8 cellular contexts compared by ENCODE assay signal in genomic region chr2:48114256-48114655, GRCh38.
DNase-seq lines count a peak whose midpoint lies in the region; ATAC-seq and TF ChIP-seq lines count a peak whose summit lies in the region.

No MANE protein-coding gene starts in this region.

- H3K4me3 ChIP-seq in neutrophil (ENCODE audit: low read depth in 1 of 2, low read length in 1 of 2) (no peak overlapping the region), heart right ventricle (no peak overlapping the region)

- H3K4me1 ChIP-seq in neutrophil (ENCODE audit: control insufficient read depth in 1 of 2, insufficient read depth in 1 of 2, low read depth in 1 of 2, low read length in 1 of 2) (peaks cover 40 to 48% of the 10 kb centered on the region in 2 experiments), heart right ventricle (peaks cover 0 to 37% (median 7%) of the 10 kb centered on the region in 9 donors)

- H3K27ac ChIP-seq in neutrophil, result peak overlapping the region; percentile 88
- peak overlapping the region in 1 of 10 donors; percentile 91 for H3K27ac ChIP-seq in heart right ventricle

- H3K27me3 ChIP-seq in neutrophil (no peaks in the 10 kb centered on the region), heart right ventricle (no peaks in the 10 kb centered on the region)

- no peaks in the 10 kb centered on the region for H3K9me3 ChIP-seq in neutrophil
- no peaks in the 10 kb centered on the region for H3K9me3 ChIP-seq in heart right ventricle

- DNase-seq in NCI-H748 (lab: John Stamatoyannopoulos, UW; ENCODE audit: unreplicated experiment) (peak; percentile 15), NCI-H748 treated with DMSO at 0.1 percent for 48 hours (lab: John Stamatoyannopoulos, UW) (no peak), D341Med (ENCODE audit: low spot score) (no peak), heart right ventricle (no peak), DMS 273 treated with DMSO at 0.1 percent for 48 hours (lab: John Stamatoyannopoulos, UW) (no peak)
- peak; percentile 60 to 70 for DNase-seq in activated T-cell treated with anti-CD3 and anti-CD28 coated beads, Interleukin-2, amount 50 U/mL, for 48 hours

- no peak for TF ChIP-seq RAD21 in Ishikawa (IDR thresholded peaks at IDR 0.05; ENCODE audit: low read depth)

- intact Hi-C loops in heart right ventricle (cut with DNase I), result no loop called here

- no peak for TF ChIP-seq EP300 in Ishikawa (IDR thresholded peaks at IDR 0.05; ENCODE audit: borderline replicate concordance)

- TF ChIP-seq CTCF in neutrophil (IDR thresholded peaks at IDR 0.05) (no peak), heart right ventricle (IDR thresholded peaks at IDR 0.05) (no peak)

- WGBS in heart right ventricle, 2 donors, result 66 to 78% methylated on average over 2 of the region's 2 CpGs

- no peaks in the 10 kb centered on the region for H3K36me3 ChIP-seq in neutrophil
- H3K36me3 ChIP-seq in heart right ventricle, result no peaks in the 10 kb centered on the region

- no peak for ATAC-seq in heart right ventricle

TF ChIP-seq in Ishikawa, 13 proteins besides CTCF, POLR2A, EP300 and RAD21:
- TF ChIP-seq, protein P1, sequence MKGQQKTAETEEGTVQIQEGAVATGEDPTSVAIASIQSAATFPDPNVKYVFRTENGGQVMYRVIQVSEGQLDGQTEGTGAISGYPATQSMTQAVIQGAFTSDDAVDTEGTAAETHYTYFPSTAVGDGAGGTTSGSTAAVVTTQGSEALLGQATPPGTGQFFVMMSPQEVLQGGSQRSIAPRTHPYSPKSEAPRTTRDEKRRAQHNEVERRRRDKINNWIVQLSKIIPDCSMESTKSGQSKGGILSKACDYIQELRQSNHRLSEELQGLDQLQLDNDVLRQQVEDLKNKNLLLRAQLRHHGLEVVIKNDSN (IDR thresholded peaks at IDR 0.05), result no peak
- TF ChIP-seq CREB1 (IDR thresholded peaks at IDR 0.05; ENCODE audit: low read depth), result peak; percentile 68

Comparison
In these comparisons a context has a peak if more than half of its experiments do, and no peak if none do; other contexts are left out.
1. DNase-seq: peak in NCI-H748 (single experiment) and activated T-cell treated with anti-CD3 and anti-CD28 coated beads, Interleukin-2, amount 50 U/mL, for 48 hours (2 of 2); none in NCI-H748 treated with DMSO at 0.1 percent for 48 hours (single experiment), D341Med (single experiment), heart right ventricle (0 of 2) and DMS 273 treated with DMSO at 0.1 percent for 48 hours (single experiment).